14 cellular contexts compared by ENCODE assay signal in the genomic region with DNA sequence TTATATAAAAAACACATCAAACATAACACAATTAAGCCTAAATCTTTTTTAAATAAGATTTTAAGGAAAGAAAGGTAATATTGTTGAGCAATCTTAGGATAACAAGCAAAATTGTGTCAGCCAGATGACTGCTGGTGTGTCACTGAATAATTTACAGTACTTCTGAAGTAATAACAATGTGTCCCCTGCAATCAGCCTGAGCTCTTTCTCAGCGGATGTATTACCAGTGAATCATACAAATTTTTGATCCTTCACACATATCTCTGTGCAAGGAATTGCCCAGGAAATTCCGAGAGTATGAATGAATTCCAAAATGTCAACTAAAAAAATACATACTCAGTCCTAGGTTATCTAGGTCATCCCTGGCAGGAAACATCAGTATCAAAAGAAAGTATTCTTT.
DNase-seq lines count a peak whose midpoint lies in the region; ATAC-seq lines count a peak whose summit lies in the region.
"Had no signal": no experiment of that assay in that cellular context is flagged by ENCODE, and none has a peak within 500 bp of the region (broad histone marks: within the 10 kb centered on the region; RNA-seq: fewer than 3 reads in every experiment).

No MANE protein-coding gene starts in this region.

- no peaks in the 10 kb centered on the region for H3K4me1 Mint-ChIP-seq in activated T-helper 17 cell treated with anti-CD3 and anti-CD28 coated beads, Interleukin-2, amount 50 U/mL, for 72 hours

- H3K27me3 Mint-ChIP-seq in activated T-helper 17 cell treated with anti-CD3 and anti-CD28 coated beads, Interleukin-2, amount 50 U/mL, for 72 hours: peaks cover 7% of the 10 kb centered on the region

- DNase-seq in COLO829 (ENCODE audit: low spot score) (peak; percentile 86), NCI-H460 (ENCODE audit: extremely low read depth, low read depth) (peak; percentile 89), dermis microvascular lymphatic vessel endothelial cell (ENCODE audit: low read depth in 2 of 2) (peak; percentile 36 to 95), myocyte (ENCODE audit: low read depth) (peak; percentile 64), NCI-H526 (lab: John Stamatoyannopoulos, UW) (no peak), posterior cingulate gyrus (no peak)
- DNase-seq in stimulated activated naive CD8-positive, alpha-beta T cell treated with anti-CD3 and anti-CD28 coated beads, Interleukin-15, Interleukin-2, amounts not matched to agents 100 U/mL and 50 U/mL, for 24 hours: no peak
- DNase-seq: anterior cingulate cortex; COR-L47; NCI-H1105 treated with DMSO at 0.1 percent for 48 hours; NK-92 treated with Interleukin-12 subunit alpha and Interleukin-12 subunit beta, amount 100 ng/mL, for 24 hours; ovary; T-helper 9 cell had no signal

- ATAC-seq in activated T-helper 17 cell treated with anti-CD3 and anti-CD28 coated beads, Interleukin-2, amount 50 U/mL, for 72 hours (replicated peaks): no peak
- ATAC-seq in stimulated activated naive CD8-positive, alpha-beta T cell treated with anti-CD3 and anti-CD28 coated beads, Interleukin-15, Interleukin-2, amounts not matched to agents 100 U/mL and 50 U/mL, for 24 hours: no peak

- H3K9me3 Mint-ChIP-seq in activated T-helper 17 cell treated with anti-CD3 and anti-CD28 coated beads, Interleukin-2, amount 50 U/mL, for 72 hours: no peaks in the 10 kb centered on the region

- no peak overlapping the region for H3K27ac Mint-ChIP-seq in activated T-helper 17 cell treated with anti-CD3 and anti-CD28 coated beads, Interleukin-2, amount 50 U/mL, for 72 hours

- no peaks in the 10 kb centered on the region for H3K36me3 Mint-ChIP-seq in activated T-helper 17 cell treated with anti-CD3 and anti-CD28 coated beads, Interleukin-2, amount 50 U/mL, for 72 hours (ENCODE audit: low read depth)

- no peak overlapping the region for H3K4me3 Mint-ChIP-seq in activated T-helper 17 cell treated with anti-CD3 and anti-CD28 coated beads, Interleukin-2, amount 50 U/mL, for 72 hours

- intact Hi-C loops in posterior cingulate gyrus (cut with DNase I): no loop called here

Comparison
In these comparisons a context has a peak if more than half of its experiments do, and no peak if none do; other contexts are left out.
1. DNase-seq: peak in COLO829 (single experiment), NCI-H460 (single experiment), dermis microvascular lymphatic vessel endothelial cell (2 of 2) and myocyte (single experiment); none in stimulated activated naive CD8-positive, alpha-beta T cell treated with anti-CD3 and anti-CD28 coated beads, Interleukin-15, Interleukin-2, amounts not matched to agents 100 U/mL and 50 U/mL, for 24 hours (single experiment), NCI-H526 (0 of 2) and posterior cingulate gyrus (0 of 10).